19 cellular contexts compared by ENCODE assay signal in the genomic region with DNA sequence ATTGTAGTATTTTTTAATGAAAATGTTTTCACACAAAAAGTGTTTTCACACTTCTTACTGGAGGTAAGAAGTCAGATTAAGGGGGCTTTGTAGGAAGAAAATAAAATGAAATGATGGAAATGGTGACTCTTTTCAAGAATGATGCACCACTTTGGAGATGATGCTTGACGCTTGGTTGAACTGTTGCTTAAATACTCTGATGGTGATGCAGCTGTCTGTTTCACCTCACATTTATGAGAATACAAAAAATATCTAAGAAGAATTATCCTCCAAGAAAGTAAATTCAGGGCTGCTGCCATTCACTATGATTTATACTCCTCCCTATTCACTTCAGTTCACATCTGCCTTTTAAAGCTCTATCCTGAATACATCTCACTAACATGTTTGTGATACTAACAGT. TPM values are rescaled to one million over a fixed set of nuclear protein-coding genes. Genes with fewer than 3 reads are reported as not detected.
DNase-seq lines count a peak whose midpoint lies in the region; TF ChIP-seq lines count a peak whose summit lies in the region.
"Had no signal": no experiment of that assay in that cellular context is flagged by ENCODE, and none has a peak within 500 bp of the region (broad histone marks: within the 10 kb centered on the region; RNA-seq: fewer than 3 reads in every experiment).

No MANE protein-coding gene starts in this region.

- no peaks in the 10 kb centered on the region for H3K27me3 Mint-ChIP-seq in Caco-2 (ENCODE audit: insufficient read depth, unreplicated experiment)
- H3K27me3 Mint-ChIP-seq: CD8-positive, alpha-beta memory T cell had no signal

- no peaks in the 10 kb centered on the region for H3K9me3 Mint-ChIP-seq in Caco-2 (ENCODE audit: unreplicated experiment)
- H3K9me3 Mint-ChIP-seq: CD8-positive, alpha-beta memory T cell had no signal

- H3K4me3 ChIP-seq in ACC112 (ENCODE audit: low read depth, low read length) (no peak overlapping the region), GM23248 (no peak overlapping the region), fibroblast of villous mesenchyme (ENCODE audit: low read depth, low read length) (no peak overlapping the region), Caco-2 (ENCODE audit: low read depth, low read length) (no peak overlapping the region), stomach (no peak overlapping the region)
- H3K4me3 ChIP-seq: HAP-1, K562 had no signal

- H3K9me2 ChIP-seq in GM23248 (ENCODE audit: insufficient read depth), result 0 out of 2 replicates have a peak, but pooled peaks cover 3% of the 10 kb centered on the region

- H3K9me3 ChIP-seq in GM23248 (ENCODE audit: low read depth) (no peaks in the 10 kb centered on the region), Caco-2 (no peaks in the 10 kb centered on the region), stomach (no peaks in the 10 kb centered on the region)
- H3K9me3 ChIP-seq: HAP-1 had no signal

- intact Hi-C loops in Caco-2 (cut with micrococcal nuclease; ENCODE audit: unreplicated experiment), result no loop called here
- intact Hi-C loops in posterior vena cava (cut with DNase I), result no loop called here
- intact Hi-C loops in stomach (cut with DNase I; ENCODE audit: low total_unique reads), result no loop called here

- no peak overlapping the region for H3K27ac Mint-ChIP-seq in Caco-2 (ENCODE audit: unreplicated experiment)

- H3K4me2 ChIP-seq in GM23248 (ENCODE audit: unreplicated experiment), result no peak overlapping the region

- H3K27ac ChIP-seq in ACC112 (ENCODE audit: low read depth, low read length) (0 out of 2 replicates have a peak overlapping the region, but pooled peaks have one; percentile 22), GM23248 (peak overlapping the region; percentile 50), stomach (no peak overlapping the region)

- H3K9ac ChIP-seq in GM23248, result no peak overlapping the region

- no TSS peak for BruUV-seq in Caco-2 (replicated peaks; lab: Mats Ljungman, UMichigan)

- H2AFZ ChIP-seq in ACC112 (ENCODE audit: low read length, unreplicated experiment) (no peak overlapping the region), GM23248 (no peak overlapping the region; the same call in 1 of the 2 replicates)

- H3K4me3 Mint-ChIP-seq in Caco-2 (ENCODE audit: unreplicated experiment), result no peak overlapping the region
- H3K4me3 Mint-ChIP-seq: CD8-positive, alpha-beta memory T cell had no signal

- POLR2A ChIA-PET in Caco-2 (lab: Charles Lee), result no interaction called here

- peaks cover 33% of the 10 kb centered on the region for H3K4me1 Mint-ChIP-seq in Caco-2 (ENCODE audit: low read depth, unreplicated experiment)

- H3F3A ChIP-seq in GM23248 (ENCODE audit: insufficient read depth), result peaks cover 6% of the 10 kb centered on the region; the same call in 1 of the 2 replicates

- H3K36me3 ChIP-seq in ACC112 (ENCODE audit: insufficient read depth, low read length), result no peaks in the 10 kb centered on the region; the same call in 1 of the 2 replicates
- peaks cover 26% of the 10 kb centered on the region for H3K36me3 ChIP-seq in GM23248 (ENCODE audit: low read depth)
- no peaks in the 10 kb centered on the region; the same call in 1 of the 2 replicates for H3K36me3 ChIP-seq in Caco-2 (ENCODE audit: control insufficient read depth, insufficient read depth, low read length)
- peaks cover 5 to 22% (median 18%) of the 10 kb centered on the region in 4 donors for H3K36me3 ChIP-seq in stomach

- TF ChIP-seq POLR2A in stomach (IDR thresholded peaks at IDR 0.05), result no peak

- no peaks in the 10 kb centered on the region for H4K20me1 ChIP-seq in GM23248 (ENCODE audit: insufficient read depth)

- in situ Hi-C loops in GM23248 (cut with MboI), result no loop called here

- DNase-seq in GM23248 (no peak), amniotic epithelial cell (ENCODE audit: low read depth) (peak; percentile 13), fibroblast of villous mesenchyme (ENCODE audit: low read depth) (peak; percentile 55), Caco-2 (no peak), posterior vena cava (ENCODE audit: low spot score) (no peak), stomach (no peak)
- DNase-seq in activated CD4-positive, CD25-positive, alpha-beta regulatory T cell (lab: John Stamatoyannopoulos, UW), result no peak
- DNase-seq: C1 segment of cervical spinal cord; CD8-positive, alpha-beta memory T cell; NCI-H1105 treated with DMSO at 0.1 percent for 48 hours; NCI-H1694; NCI-H2081 treated with DMSO at 0.1 percent for 48 hours; NCI-H774; OCI-M1; RPMI8226; SIG-M5 had no signal

- 91 to 93% methylated on average over 1 of the region's 1 CpG for WGBS in GM23248 (ENCODE audit: low coverage in 1 of 2, low lambda C conversion rate in 2 of 2, missing lambda C conversion rate in 2 of 2), 2 experiments
- WGBS in stomach, 5 donors, result 81 to 100% (median 93%) methylated on average over 1 of the region's 1 CpG

- peaks cover 6% of the 10 kb centered on the region for H3K36me3 Mint-ChIP-seq in Caco-2 (ENCODE audit: insufficient read depth, unreplicated experiment)

- TF ChIP-seq CTCF in fibroblast of villous mesenchyme (IDR thresholded peaks at IDR 0.05; ENCODE audit: insufficient read depth, low read depth, low read length), result no peak
- no peak for TF ChIP-seq CTCF in Caco-2 (IDR thresholded peaks at IDR 0.05; ENCODE audit: insufficient read depth in 1 of 2, low read depth in 1 of 2, low read length in 1 of 2, severe bottlenecking in 1 of 2, unreplicated experiment in 1 of 2)
- TF ChIP-seq CTCF in stomach (IDR thresholded peaks at IDR 0.05), result no peak

- CTCF ChIA-PET in Caco-2 (lab: Charles Lee), result no interaction called here

- H3K79me2 ChIP-seq in ACC112 (ENCODE audit: control insufficient read depth, insufficient read depth, low read length, unreplicated experiment), result no peaks in the 10 kb centered on the region
- H3K79me2 ChIP-seq in GM23248 (ENCODE audit: insufficient read depth), result peaks cover 36% of the 10 kb centered on the region

- no peaks in the 10 kb centered on the region for H3K27me3 ChIP-seq in ACC112 (ENCODE audit: insufficient read depth, low read length)
- no peaks in the 10 kb centered on the region for H3K27me3 ChIP-seq in GM23248 (replicated peaks; ENCODE audit: insufficient read depth)
- H3K27me3 ChIP-seq in Caco-2 (replicated peaks; ENCODE audit: control insufficient read depth, insufficient read depth, low read length), result no peaks in the 10 kb centered on the region
- no peaks in the 10 kb centered on the region for H3K27me3 ChIP-seq in stomach

- peaks cover 18% of the 10 kb centered on the region for H3K4me1 ChIP-seq in ACC112 (ENCODE audit: control insufficient read depth, insufficient read depth, low read length, unreplicated experiment)
- H3K4me1 ChIP-seq in GM23248 (ENCODE audit: insufficient read depth), result peaks cover 29% of the 10 kb centered on the region
- H3K4me1 ChIP-seq in Caco-2, result peaks cover 21% of the 10 kb centered on the region
- no peaks in the 10 kb centered on the region for H3K4me1 ChIP-seq in stomach

- no peak for TF ChIP-seq EP300 in stomach (IDR thresholded peaks at IDR 0.05)

RNA-seq across cellular contexts. Expression of gene SLC39A10, which starts 52.9 kb away (rescaled TPM):
- total RNA-seq in GM23248 (2014; rRNA removed; shearing (Covaris generic)), result 82.6 and 85.4 TPM in 2 replicates
- polyA plus RNA-seq in GM23248 (2016; fragmentation: Nextera tagmentation; extraction: Ambion mirVana) (46.4 and 48.0 TPM in 2 replicates), stomach (1 to 10 TPM in 1 of 3 donors, under 1 TPM in 2; 0.15 to 2.7 (median 0.93) TPM)
- total RNA-seq in fibroblast of villous mesenchyme (36.1 and 73.8 TPM in 2 replicates), Caco-2 (2022) (45.5 and 61.0 TPM in 2 replicates), posterior vena cava (10 to 100 TPM; 23.5 to 23.6 TPM), stomach (10 to 100 TPM in 1 of 5 donors, 1 to 10 TPM in 3, under 1 TPM in 1; 0.58 to 22.0 (median 5.3) TPM)

Comparison
In these comparisons a context has a peak if more than half of its experiments do, and no peak if none do; other contexts are left out.
1. H3K27ac ChIP-seq: peak in ACC112 (single experiment) and GM23248 (single experiment); none in stomach (0 of 5).
2. DNase-seq: peak in amniotic epithelial cell (single experiment) and fibroblast of villous mesenchyme (single experiment); none in GM23248 (single experiment), Caco-2 (0 of 2), posterior vena cava (single experiment), activated CD4-positive, CD25-positive, alpha-beta regulatory T cell (0 of 4) and stomach (single experiment).